8 cellular contexts compared by ENCODE assay signal in the genomic region with DNA sequence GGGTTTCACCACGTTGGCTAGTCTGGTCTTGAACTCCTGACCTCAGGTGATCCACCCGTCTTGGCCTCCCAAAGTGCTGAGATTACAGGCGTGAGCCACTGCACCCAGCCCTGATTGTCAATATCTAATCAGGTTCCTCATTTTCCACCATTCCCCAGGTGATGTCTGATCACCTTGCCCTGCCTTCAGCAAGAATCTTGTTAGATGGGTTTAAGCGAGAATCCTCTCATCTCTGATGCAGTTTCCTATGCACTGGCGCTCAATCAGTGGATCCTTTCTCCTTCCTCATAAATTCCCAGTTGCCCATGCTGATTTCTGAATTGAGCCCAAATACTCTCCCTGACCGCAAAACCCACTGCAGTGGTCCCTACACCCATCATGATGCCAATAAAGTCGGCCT. TPM values are rescaled to one million over a fixed set of nuclear protein-coding genes. Genes with fewer than 3 reads are reported as not detected.
DNase-seq lines count a peak whose midpoint lies in the region; ATAC-seq and TF ChIP-seq lines count a peak whose summit lies in the region.

No MANE protein-coding gene starts in this region.

- no peaks in the 10 kb centered on the region for H4K20me1 ChIP-seq in OCI-LY1 (ENCODE audit: insufficient read depth, low read length)

- H3K27ac Mint-ChIP-seq in CD8-positive, alpha-beta memory T cell, result peak overlapping the region; percentile 72 to 98 (median 93)
- H3K27ac Mint-ChIP-seq in endodermal cell, result peak overlapping the region; percentile 10

- H3K9me3 ChIP-seq in CD8-positive, alpha-beta memory T cell (ENCODE audit: low read length), result no peaks in the 10 kb centered on the region
- H3K9me3 ChIP-seq in OCI-LY1 (ENCODE audit: low read length) (no peaks in the 10 kb centered on the region), endodermal cell (ENCODE audit: control insufficient read depth, low read length) (no peaks in the 10 kb centered on the region), neutrophil (no peaks in the 10 kb centered on the region)

- TF ChIP-seq CTCF in OCI-LY1 (IDR thresholded peaks at IDR 0.05; ENCODE audit: low read length) (no peak), endodermal cell (conservative IDR thresholded peaks at IDR 0.05) (no peak), neutrophil (IDR thresholded peaks at IDR 0.05) (no peak)

- WGBS in endodermal cell (ENCODE audit: insufficient coverage in 1 of 2, insufficient read length in 1 of 2), 2 experiments, result 68 to 85% methylated on average over 7 of the region's 7 CpGs

- H3K36me3 ChIP-seq in CD8-positive, alpha-beta memory T cell (ENCODE audit: insufficient read depth, low read length), result no peaks in the 10 kb centered on the region
- H3K36me3 ChIP-seq in OCI-LY1 (ENCODE audit: insufficient read depth, low read length) (peaks cover 10% of the 10 kb centered on the region; the same call in 1 of the 2 replicates), endodermal cell (ENCODE audit: control insufficient read depth, insufficient read depth, low read length) (peaks cover 8% of the 10 kb centered on the region), neutrophil (no peaks in the 10 kb centered on the region)

- H3K9ac ChIP-seq in OCI-LY1 (ENCODE audit: low read length) (peak overlapping the region; percentile 94), endodermal cell (ENCODE audit: extremely low read depth, low read length, poor library complexity, severe bottlenecking) (no peak overlapping the region)

- H3K4me1 Mint-ChIP-seq in CD8-positive, alpha-beta memory T cell, result peaks cover 22 to 32% (median 27%) of the 10 kb centered on the region in 3 donors
- H3K4me1 Mint-ChIP-seq in endodermal cell, result peaks cover 15% of the 10 kb centered on the region

- no peaks in the 10 kb centered on the region for H3K9me3 Mint-ChIP-seq in CD8-positive, alpha-beta memory T cell
- H3K9me3 Mint-ChIP-seq in endodermal cell, result no peaks in the 10 kb centered on the region

- peaks cover 37% of the 10 kb centered on the region for H3K79me2 ChIP-seq in OCI-LY1 (ENCODE audit: insufficient read depth, low read length)

- no peak for DNase-seq in CD8-positive, alpha-beta memory T cell
- DNase-seq in endodermal cell, result no peak
- no peak for DNase-seq in GF-D8 (lab: John Stamatoyannopoulos, UW)
- DNase-seq in SW 1271 (lab: John Stamatoyannopoulos, UW), result no peak
- no peak for DNase-seq in DMS 273 (lab: John Stamatoyannopoulos, UW; ENCODE audit: unreplicated experiment)

- H3K4me3 ChIP-seq in CD8-positive, alpha-beta memory T cell (ENCODE audit: low read length), result peak overlapping the region; percentile 59
- peak overlapping the region; percentile 86 for H3K4me3 ChIP-seq in OCI-LY1 (ENCODE audit: low read depth, low read length, poor library complexity, severe bottlenecking)
- H3K4me3 ChIP-seq in endodermal cell (ENCODE audit: low read length), result peak overlapping the region; percentile 85
- peak overlapping the region; percentile 73 to 80 for H3K4me3 ChIP-seq in neutrophil (ENCODE audit: low read depth in 1 of 2, low read length in 1 of 2)

- peak overlapping the region; percentile 59 to 95 (median 82) for H3K4me3 Mint-ChIP-seq in CD8-positive, alpha-beta memory T cell
- peak overlapping the region; percentile 68 for H3K4me3 Mint-ChIP-seq in endodermal cell

- POLR2A ChIA-PET in CD8-positive, alpha-beta memory T cell (lab: Charles Lee), result interaction anchor here (1.1 to 2.9 kb wide), 5 partner anchors 15 to 289 kb away, joined by 3 to 30 read pairs (median 5); partner anchors contain the start of genes ACO2, PHF5A, PMM1 and RANGAP1

- H3K4me2 ChIP-seq in OCI-LY1 (ENCODE audit: low read length), result peak overlapping the region; percentile 92

- H3K27me3 Mint-ChIP-seq in CD8-positive, alpha-beta memory T cell, result no peaks in the 10 kb centered on the region
- H3K27me3 Mint-ChIP-seq in endodermal cell (ENCODE audit: insufficient read depth), result no peaks in the 10 kb centered on the region

- peaks cover 16% of the 10 kb centered on the region for H3K4me1 ChIP-seq in CD8-positive, alpha-beta memory T cell (ENCODE audit: insufficient read depth, low read length)
- H3K4me1 ChIP-seq in OCI-LY1 (ENCODE audit: insufficient read depth, low read length, severe bottlenecking) (peaks cover 15% of the 10 kb centered on the region), endodermal cell (ENCODE audit: control insufficient read depth, insufficient read depth, low read length) (no peaks in the 10 kb centered on the region), neutrophil (ENCODE audit: control insufficient read depth in 1 of 2, insufficient read depth in 1 of 2, low read depth in 1 of 2, low read length in 1 of 2) (peaks cover 19 to 20% of the 10 kb centered on the region in 2 experiments)

- no peaks in the 10 kb centered on the region for H3K27me3 ChIP-seq in CD8-positive, alpha-beta memory T cell (ENCODE audit: insufficient read depth, low read length, poor library complexity, severe bottlenecking)
- no peaks in the 10 kb centered on the region for H3K27me3 ChIP-seq in OCI-LY1 (ENCODE audit: insufficient read depth, low read length)
- no peaks in the 10 kb centered on the region for H3K27me3 ChIP-seq in endodermal cell (ENCODE audit: control insufficient read depth, insufficient read depth, low read length, poor library complexity, severe bottlenecking)
- no peaks in the 10 kb centered on the region for H3K27me3 ChIP-seq in neutrophil

- CTCF ChIA-PET in CD8-positive, alpha-beta memory T cell (lab: Charles Lee), result interaction anchor here (0.7 to 1.8 kb wide), 12 partner anchors 10 to 378 kb away, joined by 3 to 7 read pairs (median 4); partner anchors contain the start of genes RANGAP1, RBX1 and TEF

- H3F3A ChIP-seq in OCI-LY1 (ENCODE audit: insufficient read depth, low read length), result no peaks in the 10 kb centered on the region

- peaks cover 0 to 8% (median 0%) of the 10 kb centered on the region in 3 donors for H3K36me3 Mint-ChIP-seq in CD8-positive, alpha-beta memory T cell
- H3K36me3 Mint-ChIP-seq in endodermal cell (ENCODE audit: low read depth), result peaks cover 7% of the 10 kb centered on the region

- ATAC-seq in HG03442 (IDR thresholded peaks at IDR 0.05; ENCODE audit: unreplicated experiment), result no peak

- peak overlapping the region; percentile 81 for H3K27ac ChIP-seq in CD8-positive, alpha-beta memory T cell (ENCODE audit: low read depth, low read length)
- H3K27ac ChIP-seq in OCI-LY1 (ENCODE audit: low read depth, low read length, poor library complexity, severe bottlenecking) (no peak overlapping the region), endodermal cell (ENCODE audit: low read depth, low read length) (no peak overlapping the region), neutrophil (peak overlapping the region; percentile 67)

- H2AFZ ChIP-seq in OCI-LY1 (ENCODE audit: low read length), result no peak overlapping the region

- no peaks in the 10 kb centered on the region for H3K9me2 ChIP-seq in OCI-LY1 (ENCODE audit: low read depth, low read length)

RNA-seq across cellular contexts. Expression of gene ZC3H7B, which starts 0.7 kb away (rescaled TPM):
- 10 to 100 TPM; 58.9 to 59.9 TPM for total RNA-seq in CD8-positive, alpha-beta memory T cell
- polyA plus RNA-seq in CD8-positive, alpha-beta memory T cell, result 1.5 TPM
- total RNA-seq in endodermal cell, result 10 to 100 TPM; 70.9 to 74.2 TPM
- 40.4 TPM for polyA plus RNA-seq in endodermal cell (2013, experiment 1 of 2)
- polyA plus RNA-seq in endodermal cell (2013, experiment 2 of 2), result 39.2 TPM

RNA-seq across cellular contexts. Expression of gene RANGAP1, which starts 14.7 kb away (rescaled TPM):
- total RNA-seq in CD8-positive, alpha-beta memory T cell, result 100 to 1,000 TPM; 170 to 182 TPM
- polyA plus RNA-seq in CD8-positive, alpha-beta memory T cell, result 26.9 TPM
- total RNA-seq in endodermal cell, result 100 to 1,000 TPM in 1 of 2 donors, 10 to 100 TPM in 1; 95.2 to 122 TPM
- 76.3 TPM for polyA plus RNA-seq in endodermal cell (2013, experiment 1 of 2)
- 73.8 TPM for polyA plus RNA-seq in endodermal cell (2013, experiment 2 of 2)

RNA-seq across cellular contexts. Expression of gene CHADL, which starts 59.9 kb away (rescaled TPM):
- total RNA-seq in CD8-positive, alpha-beta memory T cell, result under 1 TPM; 0.16 to 0.20 TPM
- polyA plus RNA-seq in CD8-positive, alpha-beta memory T cell, result 0.70 TPM
- 1 to 10 TPM in 1 of 2 donors, under 1 TPM in 1; 0.79 to 1.3 TPM for total RNA-seq in endodermal cell
- 0.57 TPM for polyA plus RNA-seq in endodermal cell (2013, experiment 1 of 2)
- polyA plus RNA-seq in endodermal cell (2013, experiment 2 of 2), result 1.1 TPM

Comparison
In these comparisons a context has a peak if more than half of its experiments do, and no peak if none do; other contexts are left out.
1. H3K27ac ChIP-seq: peak in CD8-positive, alpha-beta memory T cell (single experiment) and neutrophil (single experiment); none in OCI-LY1 (single experiment) and endodermal cell (single experiment).
2. Peak in every context shown above with its lines, with median percentiles within 50 percentile points of each other: H3K4me3 ChIP-seq.